Comparison of ENCODE assay signal across 1 cellular context in the genomic region with DNA sequence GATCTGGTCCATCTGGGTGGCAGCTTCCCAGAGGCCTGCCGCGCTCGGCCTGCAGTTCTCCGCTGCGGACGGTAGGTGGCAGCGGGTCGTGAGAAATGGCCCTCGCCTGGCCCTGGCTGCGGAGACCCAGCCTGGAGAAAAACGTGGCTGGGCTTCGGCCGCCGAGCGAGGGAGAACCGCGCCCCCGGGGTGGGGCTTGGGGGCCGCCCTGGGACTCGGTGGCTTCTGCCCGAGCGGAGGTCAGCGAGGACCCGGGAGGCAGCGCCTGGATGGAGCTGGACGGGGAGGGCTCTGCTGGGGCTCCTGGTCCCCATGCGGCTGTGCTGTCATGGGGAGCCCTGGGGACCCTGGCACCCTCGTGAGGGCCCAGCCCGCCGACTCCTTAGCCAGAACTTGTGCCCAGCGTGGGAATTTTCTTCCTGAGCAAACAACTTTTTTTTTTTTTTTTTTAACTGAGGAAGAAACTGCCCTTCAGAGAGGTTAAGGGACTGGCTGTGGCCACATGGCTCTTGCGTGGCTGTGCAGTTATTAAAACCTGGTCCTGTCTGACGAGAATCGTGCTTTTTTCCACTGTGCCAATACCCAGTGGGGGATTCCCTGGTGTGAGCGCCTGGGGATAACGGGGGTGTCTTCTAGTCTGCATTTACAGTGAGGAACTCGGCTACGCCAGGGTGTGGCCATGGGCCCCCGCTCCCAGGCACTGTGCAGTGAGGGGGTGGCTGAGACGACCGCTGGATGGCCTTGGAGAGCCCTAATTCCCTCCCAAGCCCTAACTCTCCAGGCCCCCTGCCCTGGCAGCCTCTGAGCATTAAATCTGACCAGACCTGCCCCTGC.
TF ChIP-seq lines count a peak whose summit lies in the region.

No MANE protein-coding gene starts in this region.

TF ChIP-seq in K562, 482 proteins besides CTCF, POLR2A, EP300 and RAD21 (continued from another document and continues in another):
- TF ChIP-seq, protein P1, sequence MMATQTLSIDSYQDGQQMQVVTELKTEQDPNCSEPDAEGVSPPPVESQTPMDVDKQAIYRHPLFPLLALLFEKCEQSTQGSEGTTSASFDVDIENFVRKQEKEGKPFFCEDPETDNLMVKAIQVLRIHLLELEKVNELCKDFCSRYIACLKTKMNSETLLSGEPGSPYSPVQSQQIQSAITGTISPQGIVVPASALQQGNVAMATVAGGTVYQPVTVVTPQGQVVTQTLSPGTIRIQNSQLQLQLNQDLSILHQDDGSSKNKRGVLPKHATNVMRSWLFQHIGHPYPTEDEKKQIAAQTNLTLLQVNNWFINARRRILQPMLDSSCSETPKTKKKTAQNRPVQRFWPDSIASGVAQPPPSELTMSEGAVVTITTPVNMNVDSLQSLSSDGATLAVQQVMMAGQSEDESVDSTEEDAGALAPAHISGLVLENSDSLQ (IDR thresholded peaks at IDR 0.05): no peak
- TF ChIP-seq ZNF740 (CRISPR knock-in tag; IDR thresholded peaks at IDR 0.05) (no peak), ZNF740 (tag; IDR thresholded peaks at IDR 0.05) (no peak), ARID2 (IDR thresholded peaks at IDR 0.05) (0 out of 2 replicates have a peak, but pooled peaks have one; percentile 21), CXXC5 (CRISPR knock-in tag; IDR thresholded peaks at IDR 0.05) (peak; percentile 53; the same call in 1 of the 2 replicates), ZNF282 (CRISPR knock-in tag; IDR thresholded peaks at IDR 0.05) (no peak), HDAC6 (IDR thresholded peaks at IDR 0.05; ENCODE audit: low read depth, low read length) (no peak), SRSF3 (IDR thresholded peaks at IDR 0.05; ENCODE audit: insufficient read depth, low read length) (no peak), ELF4 (CRISPR knock-in tag; IDR thresholded peaks at IDR 0.05) (no peak), STAT5B (CRISPR knock-in tag; IDR thresholded peaks at IDR 0.05) (no peak), E4F1 (CRISPR knock-in tag; IDR thresholded peaks at IDR 0.05; ENCODE audit: borderline replicate concordance) (no peak), ZNF780A (CRISPR knock-in tag; IDR thresholded peaks at IDR 0.05) (no peak), PHB2 (IDR thresholded peaks at IDR 0.05; ENCODE audit: low read depth) (no peak), SMC3 (conservative IDR thresholded peaks at IDR 0.05; ENCODE audit: insufficient read depth, low read depth, low read length) (peak; percentile 77), MLLT1 (IDR thresholded peaks at IDR 0.05) (no peak), ZNF224 (CRISPR knock-in tag; IDR thresholded peaks at IDR 0.05) (no peak), TCF7 (IDR thresholded peaks at IDR 0.05; ENCODE audit: borderline replicate concordance) (0 out of 2 replicates have a peak, but pooled peaks have one; percentile 43), ZNF354B (CRISPR knock-in tag; IDR thresholded peaks at IDR 0.05) (no peak), ZNF143 (CRISPR knock-in tag; IDR thresholded peaks at IDR 0.05) (no peak), L3MBTL2 (IDR thresholded peaks at IDR 0.05) (peak; percentile 84), ZBTB34 (CRISPR knock-in tag; IDR thresholded peaks at IDR 0.05) (no peak), ZNF639 (CRISPR knock-in tag; conservative IDR thresholded peaks at IDR 0.05 in 1 of 2, IDR thresholded peaks at IDR 0.05 in 1 of 2) (no peak), TFAP4 (CRISPR knock-in tag; IDR thresholded peaks at IDR 0.05; ENCODE audit: borderline replicate concordance) (peak; percentile 75), MYBL2 (IDR thresholded peaks at IDR 0.05; ENCODE audit: low read depth) (no peak), MYBL2 (CRISPR knock-in tag; IDR thresholded peaks at IDR 0.05; ENCODE audit: borderline replicate concordance) (no peak), ZNF507 (tag; conservative IDR thresholded peaks at IDR 0.05) (no peak), HMG20B (CRISPR knock-in tag; IDR thresholded peaks at IDR 0.05) (no peak), ZNF707 (CRISPR knock-in tag; conservative IDR thresholded peaks at IDR 0.05) (no peak)
- TF ChIP-seq, protein P2, sequence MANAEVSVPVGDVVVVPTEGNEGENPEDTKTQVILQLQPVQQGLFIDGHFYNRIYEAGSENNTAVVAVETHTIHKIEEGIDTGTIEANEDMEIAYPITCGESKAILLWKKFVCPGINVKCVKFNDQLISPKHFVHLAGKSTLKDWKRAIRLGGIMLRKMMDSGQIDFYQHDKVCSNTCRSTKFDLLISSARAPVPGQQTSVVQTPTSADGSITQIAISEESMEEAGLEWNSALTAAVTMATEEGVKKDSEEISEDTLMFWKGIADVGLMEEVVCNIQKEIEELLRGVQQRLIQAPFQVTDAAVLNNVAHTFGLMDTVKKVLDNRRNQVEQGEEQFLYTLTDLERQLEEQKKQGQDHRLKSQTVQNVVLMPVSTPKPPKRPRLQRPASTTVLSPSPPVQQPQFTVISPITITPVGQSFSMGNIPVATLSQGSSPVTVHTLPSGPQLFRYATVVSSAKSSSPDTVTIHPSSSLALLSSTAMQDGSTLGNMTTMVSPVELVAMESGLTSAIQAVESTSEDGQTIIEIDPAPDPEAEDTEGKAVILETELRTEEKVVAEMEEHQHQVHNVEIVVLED (CRISPR knock-in tag; IDR thresholded peaks at IDR 0.05): no peak
- TF ChIP-seq, protein P3, sequence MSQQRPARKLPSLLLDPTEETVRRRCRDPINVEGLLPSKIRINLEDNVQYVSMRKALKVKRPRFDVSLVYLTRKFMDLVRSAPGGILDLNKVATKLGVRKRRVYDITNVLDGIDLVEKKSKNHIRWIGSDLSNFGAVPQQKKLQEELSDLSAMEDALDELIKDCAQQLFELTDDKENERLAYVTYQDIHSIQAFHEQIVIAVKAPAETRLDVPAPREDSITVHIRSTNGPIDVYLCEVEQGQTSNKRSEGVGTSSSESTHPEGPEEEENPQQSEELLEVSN (IDR thresholded peaks at IDR 0.05; ENCODE audit: borderline replicate concordance in 1 of 2, extremely low read depth in 1 of 2, insufficient read depth in 1 of 2, insufficient read length in 1 of 2, low read depth in 1 of 2, low read length in 1 of 2, poor library complexity in 1 of 2, severe bottlenecking in 1 of 2): peak; percentile 44 to 76
- TF ChIP-seq, protein P4, sequence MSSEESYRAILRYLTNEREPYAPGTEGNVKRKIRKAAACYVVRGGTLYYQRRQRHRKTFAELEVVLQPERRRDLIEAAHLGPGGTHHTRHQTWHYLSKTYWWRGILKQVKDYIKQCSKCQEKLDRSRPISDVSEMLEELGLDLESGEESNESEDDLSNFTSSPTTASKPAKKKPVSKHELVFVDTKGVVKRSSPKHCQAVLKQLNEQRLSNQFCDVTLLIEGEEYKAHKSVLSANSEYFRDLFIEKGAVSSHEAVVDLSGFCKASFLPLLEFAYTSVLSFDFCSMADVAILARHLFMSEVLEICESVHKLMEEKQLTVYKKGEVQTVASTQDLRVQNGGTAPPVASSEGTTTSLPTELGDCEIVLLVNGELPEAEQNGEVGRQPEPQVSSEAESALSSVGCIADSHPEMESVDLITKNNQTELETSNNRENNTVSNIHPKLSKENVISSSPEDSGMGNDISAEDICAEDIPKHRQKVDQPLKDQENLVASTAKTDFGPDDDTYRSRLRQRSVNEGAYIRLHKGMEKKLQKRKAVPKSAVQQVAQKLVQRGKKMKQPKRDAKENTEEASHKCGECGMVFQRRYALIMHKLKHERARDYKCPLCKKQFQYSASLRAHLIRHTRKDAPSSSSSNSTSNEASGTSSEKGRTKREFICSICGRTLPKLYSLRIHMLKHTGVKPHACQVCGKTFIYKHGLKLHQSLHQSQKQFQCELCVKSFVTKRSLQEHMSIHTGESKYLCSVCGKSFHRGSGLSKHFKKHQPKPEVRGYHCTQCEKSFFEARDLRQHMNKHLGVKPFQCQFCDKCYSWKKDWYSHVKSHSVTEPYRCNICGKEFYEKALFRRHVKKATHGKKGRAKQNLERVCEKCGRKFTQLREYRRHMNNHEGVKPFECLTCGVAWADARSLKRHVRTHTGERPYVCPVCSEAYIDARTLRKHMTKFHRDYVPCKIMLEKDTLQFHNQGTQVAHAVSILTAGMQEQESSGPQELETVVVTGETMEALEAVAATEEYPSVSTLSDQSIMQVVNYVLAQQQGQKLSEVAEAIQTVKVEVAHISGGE (CRISPR knock-in tag; IDR thresholded peaks at IDR 0.05): no peak
- TF ChIP-seq, protein P5, sequence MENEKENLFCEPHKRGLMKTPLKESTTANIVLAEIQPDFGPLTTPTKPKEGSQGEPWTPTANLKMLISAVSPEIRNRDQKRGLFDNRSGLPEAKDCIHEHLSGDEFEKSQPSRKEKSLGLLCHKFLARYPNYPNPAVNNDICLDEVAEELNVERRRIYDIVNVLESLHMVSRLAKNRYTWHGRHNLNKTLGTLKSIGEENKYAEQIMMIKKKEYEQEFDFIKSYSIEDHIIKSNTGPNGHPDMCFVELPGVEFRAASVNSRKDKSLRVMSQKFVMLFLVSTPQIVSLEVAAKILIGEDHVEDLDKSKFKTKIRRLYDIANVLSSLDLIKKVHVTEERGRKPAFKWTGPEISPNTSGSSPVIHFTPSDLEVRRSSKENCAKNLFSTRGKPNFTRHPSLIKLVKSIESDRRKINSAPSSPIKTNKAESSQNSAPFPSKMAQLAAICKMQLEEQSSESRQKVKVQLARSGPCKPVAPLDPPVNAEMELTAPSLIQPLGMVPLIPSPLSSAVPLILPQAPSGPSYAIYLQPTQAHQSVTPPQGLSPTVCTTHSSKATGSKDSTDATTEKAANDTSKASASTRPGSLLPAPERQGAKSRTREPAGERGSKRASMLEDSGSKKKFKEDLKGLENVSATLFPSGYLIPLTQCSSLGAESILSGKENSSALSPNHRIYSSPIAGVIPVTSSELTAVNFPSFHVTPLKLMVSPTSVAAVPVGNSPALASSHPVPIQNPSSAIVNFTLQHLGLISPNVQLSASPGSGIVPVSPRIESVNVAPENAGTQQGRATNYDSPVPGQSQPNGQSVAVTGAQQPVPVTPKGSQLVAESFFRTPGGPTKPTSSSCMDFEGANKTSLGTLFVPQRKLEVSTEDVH (IDR thresholded peaks at IDR 0.05; ENCODE audit: low read depth, partially characterized antibody): no peak
